7 cellular contexts compared by ENCODE assay signal in genomic region chr2:97045878-97046277, GRCh38. TPM values are rescaled to one million over a fixed set of nuclear protein-coding genes. Genes with fewer than 3 reads are reported as not detected.
"Had no signal": no experiment of that assay in that cellular context is flagged by ENCODE, and none has a peak within 500 bp of the region (broad histone marks: within the 10 kb centered on the region; RNA-seq: fewer than 3 reads in every experiment).

No MANE protein-coding gene starts in this region.

RNA-seq across cellular contexts. Expression of gene FAM178B, which starts 59.5 kb away (rescaled TPM):
- total RNA-seq: activated CD8-positive, alpha-beta memory T cell treated with anti-CD3 and anti-CD28 coated beads, Interleukin-2, amount 10 ng/mL, durations not matched to agents 7 days and 5 days; bronchial epithelial cell; M059J; NCI-H460; SJSA1; T-helper 17 cell had no signal
- polyA plus RNA-seq: SK-N-SH had no signal
